15 cellular contexts compared by ENCODE assay signal in genomic region chr22:24588370-24588755, GRCh38. TPM values are rescaled to one million over a fixed set of nuclear protein-coding genes. Genes with fewer than 3 reads are reported as not detected.
DNase-seq lines count a peak whose midpoint lies in the region; TF ChIP-seq lines count a peak whose summit lies in the region.
"Had no signal": no experiment of that assay in that cellular context is flagged by ENCODE, and none has a peak within 500 bp of the region (broad histone marks: within the 10 kb centered on the region; RNA-seq: fewer than 3 reads in every experiment).

No MANE protein-coding gene starts in this region.

- no peak for TF ChIP-seq CTCF in sigmoid colon (IDR thresholded peaks at IDR 0.05)

- intact Hi-C loops in sigmoid colon (cut with DNase I) = no loop called here

- TF ChIP-seq POLR2A in sigmoid colon (IDR thresholded peaks at IDR 0.05) = no peak

- H3K27me3 ChIP-seq in layer of hippocampus (ENCODE audit: control insufficient read depth, insufficient read depth, low read length) = no peaks in the 10 kb centered on the region
- H3K27me3 ChIP-seq in sigmoid colon = no peaks in the 10 kb centered on the region
- H3K27me3 ChIP-seq: SJSA1 had no signal

- H3K4me1 ChIP-seq in sigmoid colon = peaks cover 0 to 30% (median 23%) of the 10 kb centered on the region in 4 donors

- H3K4me3 ChIP-seq in sigmoid colon = no peak overlapping the region
- H3K4me3 ChIP-seq: mucosa of descending colon, SJSA1 had no signal

- H3K27ac ChIP-seq in layer of hippocampus (ENCODE audit: low read depth, low read length) = peak overlapping the region; percentile 92
- H3K27ac ChIP-seq in sigmoid colon = peak overlapping the region in 1 of 4 donors; percentile 11
- H3K27ac ChIP-seq: SJSA1 had no signal

- DNase-seq in HT1080 (ENCODE audit: low read depth) = peak; percentile 66
- peak; percentile 84 for DNase-seq in astrocyte of the hippocampus (ENCODE audit: low read depth, low spot score)
- peak; percentile 80 for DNase-seq in sigmoid colon
- no peak for DNase-seq in activated gamma-delta T cell treated with Interleukin-2 at 50 U/mL for 16 hours
- DNase-seq in NCI-H187 treated with DMSO at 0.1 percent for 48 hours (lab: John Stamatoyannopoulos, UW) = no peak
- no peak for DNase-seq in iPS-NIHi11 (ENCODE audit: low spot score)
- DNase-seq in activated CD4-positive, alpha-beta T cell treated with anti-CD3 and anti-CD28 coated beads for 48 hours = no peak
- DNase-seq: activated CD4-positive, alpha-beta T cell treated with anti-CD3 and anti-CD28 coated beads, Interleukin-2, amount 10 ng/mL, durations not matched to agents 24 days and 14 days; activated naive CD8-positive, alpha-beta T cell treated with anti-CD3 and anti-CD28 coated beads for 36 hours; DMS53; mucosa of descending colon; NCI-H1436; NCI-H345 had no signal

- no peak for TF ChIP-seq EP300 in sigmoid colon (IDR thresholded peaks at IDR 0.05)

- no peaks in the 10 kb centered on the region for H3K9me3 ChIP-seq in sigmoid colon
- H3K9me3 ChIP-seq: mucosa of descending colon, SJSA1 had no signal

- 52 to 79% methylated on average over 13 of the region's 13 CpGs for WGBS in sigmoid colon, 2 donors

- peaks cover 0 to 47% (median 16%) of the 10 kb centered on the region in 4 donors for H3K36me3 ChIP-seq in sigmoid colon
- H3K36me3 ChIP-seq: SJSA1 had no signal

RNA-seq across cellular contexts. Expression of gene LRRC75B, which starts 4.5 kb away (rescaled TPM):
- 0.70 and 1.1 TPM in 2 replicates for total RNA-seq in HT1080 (2014; rRNA removed; shearing (Covaris generic))
- polyA plus RNA-seq in HT1080 (2015; cell fraction: cytosol; rRNA removed) = 1.6 TPM in 2 replicates
- 9.8 and 10.4 TPM in 2 replicates for polyA plus RNA-seq in HT1080 (2015; cell fraction: nucleus; rRNA removed)
- total RNA-seq in sigmoid colon = 10 to 100 TPM; 11.1 to 18.6 (median 13.8) TPM
- polyA plus RNA-seq in sigmoid colon = 10 to 100 TPM in 1 of 3 donors, 1 to 10 TPM in 2; 2.5 to 14.4 (median 8.1) TPM

RNA-seq across cellular contexts. Expression of gene GGT1, which starts 14.6 kb away (rescaled TPM):
- total RNA-seq in HT1080 (2014; rRNA removed; shearing (Covaris generic)) = 3.7 and 8.5 TPM in 2 replicates
- 12.7 and 12.9 TPM in 2 replicates for polyA plus RNA-seq in HT1080 (2015; cell fraction: cytosol; rRNA removed)
- polyA plus RNA-seq in HT1080 (2015; cell fraction: nucleus; rRNA removed) = 16.3 and 21.4 TPM in 2 replicates
- total RNA-seq in sigmoid colon = 1 to 10 TPM; 2.9 to 5.4 (median 3.7) TPM
- 10 to 100 TPM; 12.6 to 33.1 (median 26.7) TPM for polyA plus RNA-seq in sigmoid colon

RNA-seq across cellular contexts. Expression of gene SNRPD3, which starts 32.6 kb away (rescaled TPM):
- total RNA-seq in HT1080 (2014; rRNA removed; shearing (Covaris generic)) = 278 and 339 TPM in 2 replicates
- 284 and 330 TPM in 2 replicates for polyA plus RNA-seq in HT1080 (2015; cell fraction: cytosol; rRNA removed)
- 122 and 135 TPM in 2 replicates for polyA plus RNA-seq in HT1080 (2015; cell fraction: nucleus; rRNA removed)
- total RNA-seq in sigmoid colon = 100 to 1,000 TPM; 104 to 156 (median 133) TPM
- polyA plus RNA-seq in sigmoid colon = 100 to 1,000 TPM; 111 to 159 (median 146) TPM

RNA-seq across cellular contexts. Expression of gene GUCD1, which starts 33.4 kb away (rescaled TPM):
- 167 and 172 TPM in 2 replicates for total RNA-seq in HT1080 (2014; rRNA removed; shearing (Covaris generic))
- polyA plus RNA-seq in HT1080 (2015; cell fraction: cytosol; rRNA removed) = 52.2 and 65.9 TPM in 2 replicates
- 37.3 and 39.5 TPM in 2 replicates for polyA plus RNA-seq in HT1080 (2015; cell fraction: nucleus; rRNA removed)
- total RNA-seq in sigmoid colon = 10 to 100 TPM; 85.6 to 98.6 (median 89.4) TPM
- polyA plus RNA-seq in sigmoid colon = 100 to 1,000 TPM; 153 to 301 (median 160) TPM

Comparison
In these comparisons a context has a peak if more than half of its experiments do, and no peak if none do; other contexts are left out.
1. DNase-seq: peak in HT1080 (single experiment), astrocyte of the hippocampus (single experiment) and sigmoid colon (single experiment); none in activated gamma-delta T cell treated with Interleukin-2 at 50 U/mL for 16 hours (single experiment), NCI-H187 treated with DMSO at 0.1 percent for 48 hours (single experiment), iPS-NIHi11 (single experiment) and activated CD4-positive, alpha-beta T cell treated with anti-CD3 and anti-CD28 coated beads for 48 hours (single experiment).